In the genomic region with DNA sequence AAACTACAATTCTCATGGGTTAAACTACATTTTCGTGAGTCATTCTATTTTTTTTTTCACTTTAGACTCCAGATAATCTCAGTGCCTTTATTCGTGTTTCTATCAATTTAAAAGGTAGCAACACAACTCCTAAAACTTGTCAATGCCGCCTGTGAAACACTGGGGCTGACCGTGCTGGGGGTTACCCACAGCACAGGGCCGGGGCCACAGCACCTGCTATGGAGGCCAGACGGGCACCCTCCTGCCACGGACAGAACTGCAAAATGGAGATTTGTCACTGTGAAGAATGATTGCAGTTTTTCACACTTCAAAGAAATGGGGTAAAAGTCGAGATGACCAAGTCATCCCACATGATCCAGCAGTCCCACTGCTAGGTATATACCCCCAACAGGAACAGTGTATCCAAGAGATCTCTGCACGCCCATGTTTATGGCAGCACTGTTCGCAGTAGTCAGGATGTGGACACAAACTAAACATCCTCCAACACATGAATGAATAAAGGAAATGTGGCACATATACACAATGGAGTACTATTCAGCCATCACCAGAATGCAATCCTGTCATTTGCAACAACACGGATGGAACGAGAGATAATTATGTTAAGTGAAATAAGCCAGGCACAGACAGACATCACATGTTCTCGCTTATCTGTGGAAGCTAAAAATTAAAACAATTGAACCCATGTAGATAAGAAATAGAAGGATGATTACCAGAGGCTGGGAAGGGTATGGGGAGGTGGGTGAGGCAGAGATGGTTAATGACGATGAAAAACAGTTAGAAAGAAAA, we compare ENCODE assay signal across 21 cellular contexts.
"Had no signal": no experiment of that assay in that cellular context is flagged by ENCODE, and none has a peak within 500 bp of the region (broad histone marks: within the 10 kb centered on the region; RNA-seq: fewer than 3 reads in every experiment).

No MANE protein-coding gene starts in this region.

- ATAC-seq: Panc1, PC-3, T-cell had no signal

- H3K27ac Mint-ChIP-seq: T-cell had no signal

- H3K4me1 Mint-ChIP-seq: T-cell had no signal

- H3K27ac ChIP-seq: HL-60, RWPE1 had no signal

- DNase-seq: KBM-7, MV-4-11, NCI-H1048, NCI-H1105, NCI-H1417, NCI-H1436 treated with DMSO at 0.1 percent for 48 hours, NCI-H1694, NCI-H187 treated with DMSO at 0.1 percent for 48 hours, NCI-H2081, NCI-H2107, NCI-H2227 treated with DMSO at 0.1 percent for 48 hours, NCI-H524, NCI-H526 treated with DMSO at 0.1 percent for 48 hours, NCI-H774, PC-3, SHP77, SW 1271, T-cell had no signal

- H3K4me3 Mint-ChIP-seq: T-cell had no signal

- H3K36me3 Mint-ChIP-seq: T-cell had no signal
